Comparison of ENCODE assay signal across 6 cellular contexts in the genomic region with DNA sequence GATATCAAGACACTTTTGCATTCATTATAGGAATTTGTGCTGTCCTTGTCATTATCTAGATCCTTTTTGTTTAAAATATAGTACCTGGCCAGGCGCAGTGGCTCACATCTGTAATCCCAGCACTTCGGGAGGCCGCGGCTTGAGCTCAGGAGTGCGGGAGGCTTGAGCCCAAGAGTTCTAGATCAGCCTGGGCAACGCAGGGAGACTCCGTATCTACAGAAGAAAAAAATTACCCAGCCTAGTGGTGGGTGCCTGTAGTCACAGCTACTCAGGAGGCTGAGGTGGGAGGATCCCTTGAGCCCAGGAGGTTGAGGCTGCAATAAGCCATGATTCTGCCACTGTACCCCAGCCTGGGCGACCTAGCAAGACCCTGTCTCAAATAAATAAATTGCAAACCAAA. TPM values are rescaled to one million over a fixed set of nuclear protein-coding genes. Genes with fewer than 3 reads are reported as not detected.
A peak's percentile ranks its signal among the peaks of the same experiment; 100 is the strongest.
DNase-seq lines count a peak whose midpoint lies in the region; ATAC-seq and TF ChIP-seq lines count a peak whose summit lies in the region.

No MANE protein-coding gene starts in this region.

- H3K9me3 ChIP-seq in gastroesophageal sphincter = no peaks in the 10 kb centered on the region
- H3K9me3 ChIP-seq in testis = no peaks in the 10 kb centered on the region

- intact Hi-C loops in testis (cut with DNase I; ENCODE audit: low total_unique reads) = no loop called here

- peak overlapping the region in 3 of 4 donors; percentile 73 to 77 (median 77) for H3K27ac ChIP-seq in gastroesophageal sphincter
- peak overlapping the region in 1 of 2 donors; percentile 69 for H3K27ac ChIP-seq in testis

- H3K27me3 ChIP-seq in gastroesophageal sphincter = no peaks in the 10 kb centered on the region
- H3K27me3 ChIP-seq in testis = no peaks in the 10 kb centered on the region

- TF ChIP-seq CTCF in gastroesophageal sphincter (IDR thresholded peaks at IDR 0.05) = peak in 2 of 4 experiments; percentile 20 to 39
- TF ChIP-seq CTCF in testis (IDR thresholded peaks at IDR 0.05) = peak; percentile 18 to 43 (median 31)

- TF ChIP-seq EP300 in gastroesophageal sphincter (IDR thresholded peaks at IDR 0.05) = no peak

- peak overlapping the region; percentile 55 to 82 for H3K4me3 ChIP-seq in gastroesophageal sphincter
- peak overlapping the region; percentile 73 to 77 for H3K4me3 ChIP-seq in testis

- no peaks in the 10 kb centered on the region for H3K36me3 ChIP-seq in gastroesophageal sphincter
- H3K36me3 ChIP-seq in testis (ENCODE audit: low read depth, missing control alignments) = no peaks in the 10 kb centered on the region

- DNase-seq in ELF-1 (ENCODE audit: low read depth, low spot score) = peak; percentile 30
- peak; percentile 11 to 56 for DNase-seq in SHP77 (lab: John Stamatoyannopoulos, UW)
- DNase-seq in testis = peak; percentile 30

- WGBS in gastroesophageal sphincter (ENCODE audit: low coverage in 1 of 2), 2 donors = no CpG with 5 or more reads among the region's 8 CpGs
- 65 to 68% methylated on average over 8 of the region's 8 CpGs for WGBS in testis, 2 donors

- TF ChIP-seq POLR2A in gastroesophageal sphincter (IDR thresholded peaks at IDR 0.05) (no peak), testis (IDR thresholded peaks at IDR 0.05) (no peak)

- no peak for ATAC-seq in gastroesophageal sphincter
- ATAC-seq in GM18861 (IDR thresholded peaks at IDR 0.05; ENCODE audit: unreplicated experiment) = no peak
- ATAC-seq in HG03469 (IDR thresholded peaks at IDR 0.05; ENCODE audit: unreplicated experiment) = no peak

- H3K4me1 ChIP-seq in gastroesophageal sphincter (peaks cover 0 to 18% (median 4%) of the 10 kb centered on the region in 3 donors), testis (no peaks in the 10 kb centered on the region)

RNA-seq across cellular contexts. Expression of gene MORN4, which starts 0.6 kb away (rescaled TPM):
- total RNA-seq in gastroesophageal sphincter (10 to 100 TPM in 1 of 4 donors, 1 to 10 TPM in 3; 1.2 to 10.3 (median 2.9) TPM), testis (1 to 10 TPM; 7.1 to 7.5 TPM)
- polyA plus RNA-seq in testis (ENCODE audit: insufficient read depth, low read depth, low replicate concordance) = 23.3 TPM

RNA-seq across cellular contexts. Expression of gene PI4K2A, which starts 6.5 kb away (rescaled TPM):
- total RNA-seq in gastroesophageal sphincter (10 to 100 TPM; 14.8 to 25.8 (median 22.7) TPM), testis (10 to 100 TPM; 27.4 to 31.0 TPM)
- polyA plus RNA-seq in testis (ENCODE audit: insufficient read depth, low read depth, low replicate concordance) = 24.2 TPM

RNA-seq across cellular contexts. Expression of gene C10orf62, which starts 44.4 kb away (rescaled TPM):
- total RNA-seq in gastroesophageal sphincter = not detected
- 100 to 1,000 TPM; 108 to 373 TPM for total RNA-seq in testis
- 304 TPM for polyA plus RNA-seq in testis (ENCODE audit: insufficient read depth, low read depth, low replicate concordance)

RNA-seq across cellular contexts. Expression of gene HOGA1, which starts 49.7 kb away (rescaled TPM):
- 1 to 10 TPM in 2 of 4 donors, under 1 TPM in 2; 0.62 to 2.5 (median 1.1) TPM for total RNA-seq in gastroesophageal sphincter
- total RNA-seq in testis = under 1 TPM; 0.25 to 0.55 TPM
- polyA plus RNA-seq in testis (ENCODE audit: insufficient read depth, low read depth, low replicate concordance) = 1.5 TPM

RNA-seq across cellular contexts. Expression of gene AVPI1, which starts 53.1 kb away (rescaled TPM):
- total RNA-seq in gastroesophageal sphincter (100 to 1,000 TPM in 1 of 4 donors, 10 to 100 TPM in 3; 34.2 to 136 (median 45.4) TPM), testis (10 to 100 TPM; 23.0 to 28.3 TPM)
- polyA plus RNA-seq in testis (ENCODE audit: insufficient read depth, low read depth, low replicate concordance) = 26.4 TPM

Comparison
In these comparisons a context has a peak if more than half of its experiments do, and no peak if none do; other contexts are left out.
1. RNA of gene C10orf62, which starts 44.4 kb away (total RNA-seq): 108 to 373 TPM in testis; not detected in gastroesophageal sphincter; every median in the first group is over 10 times any median in the second.
2. Peak in every context shown above with its lines, with median percentiles within 50 percentile points of each other: DNase-seq.